In the genomic region with DNA sequence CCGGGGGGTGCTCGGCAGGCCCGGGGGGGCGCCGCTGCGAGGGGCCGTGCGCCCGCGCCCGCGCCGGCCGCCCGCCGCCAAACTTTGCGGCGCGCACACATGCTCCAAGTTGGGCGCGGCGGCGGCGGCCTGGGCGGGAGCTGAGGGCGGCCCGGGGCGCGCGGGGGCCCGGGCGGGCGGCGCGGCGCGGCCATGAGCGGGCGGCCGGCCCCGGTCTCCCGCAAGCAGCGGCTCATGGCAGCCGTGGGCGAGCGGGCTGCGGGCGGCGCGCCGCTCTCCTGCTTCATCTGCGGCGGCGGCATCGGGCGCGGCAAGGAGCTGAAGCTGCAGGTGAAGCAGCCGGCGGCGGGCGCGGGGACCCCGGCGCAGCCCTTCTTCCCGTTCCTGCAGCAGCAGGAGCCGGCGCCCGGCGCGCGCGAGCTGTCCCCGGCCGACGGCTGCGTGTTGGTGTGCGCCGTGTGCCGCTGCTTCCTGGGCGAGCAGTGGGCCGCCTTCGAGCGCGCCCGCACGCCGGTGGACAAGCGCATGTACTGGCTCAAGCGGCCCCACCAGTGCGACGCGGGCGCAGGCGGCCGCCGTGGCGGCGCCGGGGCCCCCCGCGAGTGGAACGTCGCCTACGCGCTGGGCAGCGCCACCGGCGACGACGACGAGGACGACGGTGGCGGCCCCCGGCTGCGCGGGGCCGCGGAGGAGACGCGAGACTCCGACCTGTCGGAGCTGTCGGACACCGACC, we compare ENCODE assay signal across 8 cellular contexts. TPM values are rescaled to one million over a fixed set of nuclear protein-coding genes. Genes with fewer than 3 reads are reported as not detected.
DNase-seq lines count a peak whose midpoint lies in the region; ATAC-seq, FAIRE-seq and TF ChIP-seq lines count a peak whose summit lies in the region.

No MANE protein-coding gene starts in this region.

- TF ChIP-seq EP300 in Ishikawa (IDR thresholded peaks at IDR 0.05; ENCODE audit: borderline replicate concordance) = no peak

- H2AK5ac ChIP-seq in neuronal stem cell (ENCODE audit: low read depth, low read length) = no peak overlapping the region

- peaks cover 28 to 54% (median 46%) of the 10 kb centered on the region in 10 experiments for H3K4me1 ChIP-seq in BLaER1 treated with 17β-estradiol and CSF1 and Interleukin-3, amounts not matched to agents 10 nM and 100 nM
- peaks cover 15 to 51% of the 10 kb centered on the region in 2 donors for H3K4me1 ChIP-seq in neuronal stem cell (ENCODE audit: control insufficient read depth in 2 of 2, insufficient read depth in 1 of 2, low read depth in 1 of 2, low read length in 2 of 2)
- peaks cover 0 to 6% of the 10 kb centered on the region in 2 donors for H3K4me1 ChIP-seq in small intestine (ENCODE audit: control insufficient read depth in 2 of 2, insufficient read depth in 1 of 2, low read depth in 1 of 2, low read length in 1 of 2)

- no peaks in the 10 kb centered on the region for H3K79me1 ChIP-seq in neuronal stem cell (ENCODE audit: low read depth, low read length)

- peak overlapping the region; percentile 60 to 76 (median 68) for H3K4me3 ChIP-seq in BLaER1 treated with 17β-estradiol and CSF1 and Interleukin-3, amounts not matched to agents 10 nM and 100 nM
- H3K4me3 ChIP-seq in epithelial cell of esophagus (ENCODE audit: low read length) (no peak overlapping the region), neuronal stem cell (ENCODE audit: low read length in 2 of 2) (peak overlapping the region; percentile 52 to 78), small intestine (ENCODE audit: low read depth in 1 of 2, low read length in 2 of 2) (peak overlapping the region in 1 of 2 donors; percentile 57)

- ATAC-seq in HG02852 (IDR thresholded peaks at IDR 0.05; ENCODE audit: unreplicated experiment) = no peak
- ATAC-seq in HG02642 (IDR thresholded peaks at IDR 0.05; ENCODE audit: poor library complexity, unreplicated experiment) = no peak

- no peak overlapping the region for H2BK120ac ChIP-seq in neuronal stem cell (ENCODE audit: low read depth, low read length)

- H3K27ac ChIP-seq in BLaER1 treated with 17β-estradiol and CSF1 and Interleukin-3, amounts not matched to agents 10 nM and 100 nM = peak overlapping the region in 3 of 11 experiments; percentile 29 to 34 (median 33); a peak in 5 of 22 replicates
- H3K27ac ChIP-seq in neuronal stem cell (replicated peaks; ENCODE audit: low read length) (no peak overlapping the region), small intestine (ENCODE audit: low read depth in 1 of 2, low read length in 1 of 2) (no peak overlapping the region)

- no CpG with 5 or more reads among the region's 125 CpGs for WGBS in neuronal stem cell (ENCODE audit: extremely low coverage in 2 of 2, insufficient read length in 2 of 2, insufficient replicate concordance in 1 of 2), 2 donors
- 1 to 2% (median 1%) methylated on average over 40 to 125 of the region's 125 CpGs for WGBS in small intestine, 3 donors

- H3K14ac ChIP-seq in neuronal stem cell (ENCODE audit: low read length) = no peak overlapping the region

- H3K27me3 ChIP-seq in BLaER1 treated with 17β-estradiol and CSF1 and Interleukin-3, amounts not matched to agents 10 nM and 100 nM = peaks cover 41 to 71% (median 59%) of the 10 kb centered on the region in 11 experiments
- H3K27me3 ChIP-seq in neuronal stem cell (ENCODE audit: control insufficient read depth in 3 of 3, insufficient read depth in 3 of 3, low read depth in 1 of 3, low read length in 3 of 3) = peaks cover 3 to 41% (median 27%) of the 10 kb centered on the region in 3 experiments
- peaks cover 0 to 12% of the 10 kb centered on the region in 2 donors for H3K27me3 ChIP-seq in small intestine (ENCODE audit: control insufficient read depth in 2 of 2, insufficient read depth in 2 of 2, low read length in 2 of 2)

- H3K36me3 ChIP-seq in BLaER1 treated with 17β-estradiol and CSF1 and Interleukin-3, amounts not matched to agents 10 nM and 100 nM = no peaks in the 10 kb centered on the region
- H3K36me3 ChIP-seq in neuronal stem cell (replicated peaks in 1 of 2; ENCODE audit: control insufficient read depth in 2 of 2, insufficient read depth in 2 of 2, low read length in 2 of 2) (no peaks in the 10 kb centered on the region), small intestine (ENCODE audit: control insufficient read depth in 2 of 2, insufficient read depth in 2 of 2, low read length in 2 of 2) (no peaks in the 10 kb centered on the region)

- H2BK5ac ChIP-seq in neuronal stem cell (ENCODE audit: low read length) = no peak overlapping the region

- H3K18ac ChIP-seq in neuronal stem cell (ENCODE audit: low read length) = peak overlapping the region; percentile 92

- peak overlapping the region; percentile 95 to 99 (median 98) for H3K4me2 ChIP-seq in BLaER1 treated with 17β-estradiol and CSF1 and Interleukin-3, amounts not matched to agents 10 nM and 100 nM
- H3K4me2 ChIP-seq in neuronal stem cell (ENCODE audit: insufficient read depth, low read length, poor library complexity, severe bottlenecking) = peak overlapping the region; percentile 92

- no peak overlapping the region for H4K8ac ChIP-seq in neuronal stem cell (ENCODE audit: low read depth, low read length)

- peak overlapping the region; percentile 79 for H2AFZ ChIP-seq in neuronal stem cell (ENCODE audit: low read length)

- no peak for TF ChIP-seq RAD21 in Ishikawa (IDR thresholded peaks at IDR 0.05; ENCODE audit: low read depth)

- H2BK15ac ChIP-seq in neuronal stem cell (ENCODE audit: low read length) = peak overlapping the region; percentile 40

- H3K9ac ChIP-seq in BLaER1 treated with 17β-estradiol and CSF1 and Interleukin-3, amounts not matched to agents 10 nM and 100 nM = peak overlapping the region; percentile 51 to 79 (median 65); a peak in 21 of 22 replicates
- H3K9ac ChIP-seq in neuronal stem cell (ENCODE audit: low read depth, low read length, poor library complexity) = peak overlapping the region; percentile 96

- H2BK12ac ChIP-seq in neuronal stem cell (ENCODE audit: low read length) = no peak overlapping the region

- no peak for TF ChIP-seq CTCF in epithelial cell of esophagus (IDR thresholded peaks at IDR 0.05; ENCODE audit: insufficient read depth, low read depth, low read length, missing control alignments)

- H3K4ac ChIP-seq in neuronal stem cell (ENCODE audit: low read length) = no peak overlapping the region

- peaks cover 0 to 54% (median 26%) of the 10 kb centered on the region in 11 experiments; a peak in 14 of 22 replicates for H4K20me1 ChIP-seq in BLaER1 treated with 17β-estradiol and CSF1 and Interleukin-3, amounts not matched to agents 10 nM and 100 nM

- DNase-seq in epithelial cell of esophagus (ENCODE audit: low read depth) (peak; percentile 37), neuronal stem cell (ENCODE audit: low spot score) (no peak), small intestine (no peak), NCI-H2107 treated with DMSO at 0.1 percent for 48 hours (lab: John Stamatoyannopoulos, UW; ENCODE audit: unreplicated experiment) (no peak)

- FAIRE-seq in small intestine (lab: Jason Lieb, UNC) = no peak

- no peak overlapping the region for H4K91ac ChIP-seq in neuronal stem cell (ENCODE audit: low read depth, low read length, poor library complexity)

- H3K9me3 ChIP-seq in BLaER1 treated with 17β-estradiol and CSF1 and Interleukin-3, amounts not matched to agents 10 nM and 100 nM (replicated peaks in 1 of 11) = peaks cover 0 to 9% (median 0%) of the 10 kb centered on the region in 11 experiments; a peak in 6 of 22 replicates
- H3K9me3 ChIP-seq in neuronal stem cell (replicated peaks in 1 of 2; ENCODE audit: control insufficient read depth in 2 of 2, insufficient read depth in 1 of 2, low read depth in 1 of 2, low read length in 2 of 2) = no peaks in the 10 kb centered on the region
- no peaks in the 10 kb centered on the region for H3K9me3 ChIP-seq in small intestine (ENCODE audit: control insufficient read depth, low read depth)

- H3K23ac ChIP-seq in neuronal stem cell (ENCODE audit: low read depth, low read length, poor library complexity) = peak overlapping the region; percentile 67

TF ChIP-seq in Ishikawa, 13 proteins besides CTCF, POLR2A, EP300 and RAD21:
- 0 out of 2 replicates have a peak, but pooled peaks have one; percentile 27 for TF ChIP-seq TAF1 (IDR thresholded peaks at IDR 0.05; ENCODE audit: low read depth)
- no peak for TF ChIP-seq CEBPB (IDR thresholded peaks at IDR 0.05)
- no peak for TF ChIP-seq YY1 (IDR thresholded peaks at IDR 0.05; ENCODE audit: low read depth)
- no peak for TF ChIP-seq TCF12 (IDR thresholded peaks at IDR 0.05; ENCODE audit: low read depth)
- TF ChIP-seq, protein P1, sequence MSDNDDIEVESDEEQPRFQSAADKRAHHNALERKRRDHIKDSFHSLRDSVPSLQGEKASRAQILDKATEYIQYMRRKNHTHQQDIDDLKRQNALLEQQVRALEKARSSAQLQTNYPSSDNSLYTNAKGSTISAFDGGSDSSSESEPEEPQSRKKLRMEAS (IDR thresholded peaks at IDR 0.05) = peak; percentile 24; the same call in 1 of the 2 replicates

RNA-seq across cellular contexts. Expression of a gene that starts 57.2 kb away (rescaled TPM):
- polyA plus RNA-seq in neuronal stem cell (2013, experiment 1 of 2) = 0.45 TPM
- 0.51 TPM for polyA plus RNA-seq in neuronal stem cell (2013, experiment 2 of 2)
- polyA plus RNA-seq in small intestine = 1 to 10 TPM in 1 of 3 donors, under 1 TPM in 1, not detected in 1; 0.19 to 3.0 TPM
